Comparison of ENCODE assay signal across 8 cellular contexts in the genomic region with DNA sequence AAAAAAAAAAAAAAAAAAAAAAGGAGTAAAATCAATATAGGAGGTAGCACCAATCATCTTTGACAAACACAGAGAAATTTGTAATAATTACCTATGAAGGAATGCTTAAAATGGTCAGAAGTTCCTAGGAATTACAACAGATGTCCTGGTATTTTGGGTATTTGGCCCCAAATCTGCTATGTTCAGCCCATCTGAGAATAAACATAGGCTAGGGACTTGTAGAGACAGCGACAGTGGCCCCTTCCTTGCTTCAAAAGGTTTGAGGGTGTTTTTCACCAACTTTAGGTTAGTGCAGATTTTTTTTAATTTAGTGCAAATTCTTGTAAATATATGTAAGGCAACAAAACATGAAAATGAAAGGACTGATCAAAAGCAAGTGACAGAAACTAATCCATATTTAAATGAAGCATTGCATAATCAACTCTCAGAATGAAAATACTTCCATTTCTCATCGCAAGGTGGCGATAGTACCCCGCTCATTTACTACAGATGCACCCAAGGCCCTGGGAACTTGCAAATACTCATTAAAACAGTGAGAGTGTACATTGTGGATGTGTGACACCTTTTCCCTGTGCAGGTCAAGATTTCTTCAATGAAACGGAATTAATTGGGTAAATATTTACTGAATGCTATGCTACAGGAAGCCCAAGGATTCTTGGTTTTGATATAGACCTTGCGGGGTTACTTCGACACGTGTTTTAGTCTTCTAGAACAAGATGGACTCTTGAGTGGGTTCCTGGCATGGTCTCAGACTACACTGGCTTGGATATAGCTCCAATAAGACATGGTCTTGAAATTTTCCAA. TPM values are rescaled to one million over a fixed set of nuclear protein-coding genes. Genes with fewer than 3 reads are reported as not detected.
DNase-seq lines count a peak whose midpoint lies in the region; ATAC-seq and TF ChIP-seq lines count a peak whose summit lies in the region.

No MANE protein-coding gene starts in this region.

- no peaks in the 10 kb centered on the region for H3K27me3 ChIP-seq in ovary

- no peak for TF ChIP-seq POLR2A in ovary (IDR thresholded peaks at IDR 0.05)

- H3K27me3 Mint-ChIP-seq in activated T-cell treated with anti-CD3 and anti-CD28 coated beads, Interleukin-2, amount 50 U/mL, for 24 hours: peaks cover 2% of the 10 kb centered on the region

- H3K36me3 ChIP-seq in ovary: no peaks in the 10 kb centered on the region

- H3K4me3 ChIP-seq in fibroblast of the aortic adventitia (ENCODE audit: low read depth, low read length) (no peak overlapping the region), ovary (no peak overlapping the region)

- H3K9me3 ChIP-seq in ovary: no peaks in the 10 kb centered on the region

- TF ChIP-seq EP300 in ovary (IDR thresholded peaks at IDR 0.05): no peak

- intact Hi-C loops in ovary (cut with DNase I): loop anchor here in 3 of 4 donors (2.0 to 10.0 kb wide), 4 partner anchors 290 to 418 kb away; no protein-coding TSS in a partner anchor

- H3K36me3 Mint-ChIP-seq in activated T-cell treated with anti-CD3 and anti-CD28 coated beads, Interleukin-2, amount 50 U/mL, for 24 hours (ENCODE audit: low read depth): no peaks in the 10 kb centered on the region

- TF ChIP-seq CTCF in fibroblast of the aortic adventitia (IDR thresholded peaks at IDR 0.05; ENCODE audit: insufficient read depth, low read length) (peak; percentile 67), ovary (IDR thresholded peaks at IDR 0.05) (peak; percentile 35 to 79 (median 59))

- ATAC-seq in GM21367 (IDR thresholded peaks at IDR 0.05; ENCODE audit: unreplicated experiment) (peak; percentile 81), HG03108 (IDR thresholded peaks at IDR 0.05; ENCODE audit: unreplicated experiment) (no peak)

- no peak overlapping the region for H3K4me3 Mint-ChIP-seq in activated T-cell treated with anti-CD3 and anti-CD28 coated beads, Interleukin-2, amount 50 U/mL, for 24 hours

- 47 to 48% (median 47%) methylated on average over 8 of the region's 8 CpGs for WGBS in ovary, 3 donors

- no peak overlapping the region for H3K27ac ChIP-seq in ovary

- no peaks in the 10 kb centered on the region for H3K9me3 Mint-ChIP-seq in activated T-cell treated with anti-CD3 and anti-CD28 coated beads, Interleukin-2, amount 50 U/mL, for 24 hours

- DNase-seq in DMS153 (lab: John Stamatoyannopoulos, UW) (peak; percentile 26), HT-29 (ENCODE audit: low spot score) (peak; percentile 89), OCI-M1 (lab: John Stamatoyannopoulos, UW) (peak; percentile 84), fibroblast of the aortic adventitia (ENCODE audit: low read depth) (peak; percentile 78), ovary (peak in 4 of 5 donors; percentile 28 to 58 (median 34))
- peak; percentile 45 for DNase-seq in activated T-cell treated with anti-CD3 and anti-CD28 coated beads, Interleukin-2, amount 50 U/mL, for 24 hours

- H3K4me1 Mint-ChIP-seq in activated T-cell treated with anti-CD3 and anti-CD28 coated beads, Interleukin-2, amount 50 U/mL, for 24 hours (ENCODE audit: low read depth): no peaks in the 10 kb centered on the region

- H3K27ac Mint-ChIP-seq in activated T-cell treated with anti-CD3 and anti-CD28 coated beads, Interleukin-2, amount 50 U/mL, for 24 hours: no peak overlapping the region

- no peaks in the 10 kb centered on the region for H3K4me1 ChIP-seq in ovary (ENCODE audit: insufficient read depth)

RNA-seq across cellular contexts. Expression of a gene that starts 44.6 kb away (rescaled TPM):
- total RNA-seq in HT-29 (2014; rRNA removed; shearing (Covaris generic)): not detected in 2 replicates
- total RNA-seq in fibroblast of the aortic adventitia (ENCODE audit: low replicate concordance) (under 0.01 and 1.2 TPM in 2 replicates), ovary (1 to 10 TPM in 4 of 7 donors, under 1 TPM in 3; 0.11 to 1.5 (median 1.0) TPM)
- 1 to 10 TPM; 2.7 to 3.0 TPM for polyA plus RNA-seq in ovary

Comparison
In these comparisons a context has a peak if more than half of its experiments do, and no peak if none do; other contexts are left out.
1. DNase-seq: peak in every context shown above with its lines; median percentile 89 in HT-29; 84 in OCI-M1; 78 in fibroblast of the aortic adventitia; 45 in activated T-cell treated with anti-CD3 and anti-CD28 coated beads, Interleukin-2, amount 50 U/mL, for 24 hours; 34 in ovary; 26 in DMS153.